1 cellular context compared by ENCODE assay signal in the genomic region with DNA sequence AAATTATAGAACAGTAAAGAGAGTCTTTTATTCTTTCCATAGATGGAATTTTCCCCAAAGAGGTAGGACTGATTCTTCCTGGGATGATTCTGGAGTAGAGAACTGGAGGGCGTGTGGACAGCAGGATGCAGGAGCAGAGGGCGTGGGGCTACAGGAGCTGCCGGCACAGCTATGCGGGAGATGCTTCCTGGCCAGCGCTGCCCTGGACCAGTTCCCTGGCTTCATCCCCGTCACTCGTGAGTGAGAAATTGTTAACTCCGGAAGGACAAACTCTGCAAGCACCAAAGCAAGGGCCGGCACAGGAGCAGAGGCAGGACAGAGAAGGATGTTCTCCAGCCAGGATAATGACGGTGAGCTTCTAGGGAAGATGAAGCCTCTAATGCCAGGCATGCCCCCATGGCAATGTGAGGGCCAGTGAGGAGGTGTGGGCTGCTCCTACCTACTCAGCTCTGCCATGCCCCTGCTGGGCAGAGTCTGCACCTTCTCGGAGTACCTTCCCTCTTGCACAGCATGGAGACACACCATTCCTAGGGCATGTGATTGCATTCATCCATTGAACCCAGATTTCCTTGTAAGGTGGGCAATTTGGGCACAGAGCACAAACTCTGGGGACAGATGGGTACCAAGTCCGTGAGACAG.
TF ChIP-seq lines count a peak whose summit lies in the region.

No MANE protein-coding gene starts in this region.

TF ChIP-seq in SK-N-SH treated with all-trans-retinoic acid at 6 μM for 48 hours, 23 proteins besides CTCF, POLR2A, EP300 and RAD21 (continued from another document):
- TF ChIP-seq CSRNP3 (CRISPR knock-in tag; IDR thresholded peaks at IDR 0.05) (no peak), ZFP3 (CRISPR knock-in tag; IDR thresholded peaks at IDR 0.05) (no peak), CREB5 (CRISPR knock-in tag; IDR thresholded peaks at IDR 0.05; ENCODE audit: low read depth) (no peak), OSR1 (CRISPR knock-in tag; IDR thresholded peaks at IDR 0.05) (no peak), RARB (CRISPR knock-in tag; IDR thresholded peaks at IDR 0.05) (no peak)
